ENCODE assay signal across 9 cellular contexts in the genomic region with DNA sequence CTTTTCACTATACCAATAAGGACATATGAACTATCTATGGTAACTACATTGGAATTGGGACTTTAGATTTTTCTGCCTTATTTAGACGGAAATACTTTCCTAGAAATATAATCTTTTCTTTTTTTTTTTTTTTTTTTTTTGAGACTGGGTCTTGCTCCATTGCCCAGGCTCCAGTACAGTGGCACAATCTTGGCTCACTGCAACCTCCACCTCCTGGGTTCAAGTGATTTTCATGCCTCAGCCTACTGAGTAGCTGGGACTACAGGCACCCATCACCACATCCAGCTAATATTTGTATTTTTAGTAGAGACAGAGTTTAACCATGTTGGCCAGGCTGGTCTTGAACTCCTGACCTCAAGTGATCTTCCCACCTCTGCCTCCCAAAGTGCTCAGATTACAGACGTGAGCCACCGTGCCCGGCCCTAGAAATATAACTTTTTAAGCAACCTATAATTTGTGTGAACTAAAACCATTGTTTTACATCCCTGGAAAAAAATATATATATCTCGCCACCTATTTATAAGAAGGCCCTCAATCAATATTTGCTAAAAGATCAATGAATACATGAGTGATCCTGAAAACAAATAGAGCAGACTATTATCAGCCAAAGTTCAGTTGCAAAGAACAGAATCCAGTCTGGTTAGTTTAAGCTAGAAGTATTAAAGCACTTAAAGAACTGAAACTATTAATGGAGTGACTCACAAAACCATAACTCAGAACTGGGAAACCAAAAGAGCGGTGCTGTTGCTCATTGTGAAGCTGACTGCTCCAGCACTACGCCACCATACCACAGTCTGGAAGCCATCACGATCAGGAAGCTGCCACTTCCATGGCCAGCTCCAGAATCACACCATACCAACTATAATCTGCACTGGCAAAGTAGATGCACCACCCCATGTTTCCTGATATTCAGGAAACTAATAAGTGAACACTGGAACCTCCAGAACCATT. TPM values are rescaled to one million over a fixed set of nuclear protein-coding genes. Genes with fewer than 3 reads are reported as not detected.
A peak's percentile ranks its signal among the peaks of the same experiment; 100 is the strongest.
DNase-seq lines count a peak whose midpoint lies in the region; ATAC-seq, FAIRE-seq and TF ChIP-seq lines count a peak whose summit lies in the region.
"Had no signal": no experiment of that assay in that cellular context is flagged by ENCODE, and none has a peak within 500 bp of the region (broad histone marks: within the 10 kb centered on the region; RNA-seq: fewer than 3 reads in every experiment).

No MANE protein-coding gene starts in this region.

- peak; percentile 75 for ATAC-seq in HG03442 (IDR thresholded peaks at IDR 0.05; ENCODE audit: unreplicated experiment)

- H3K4me3 ChIP-seq in bronchial epithelial cell (ENCODE audit: low read depth, low read length) (no peak overlapping the region), coronary artery (no peak overlapping the region)

- no peak for FAIRE-seq in bronchial epithelial cell (lab: Jason Lieb, UNC)
- FAIRE-seq: G401.6 had no signal

- DNase-seq in EL (peak; percentile 66), GM20000 (ENCODE audit: low spot score) (peak; percentile 57), bronchial epithelial cell (ENCODE audit: low read depth) (peak; percentile 72), coronary artery (ENCODE audit: low spot score) (no peak), caudate nucleus (lab: John Stamatoyannopoulos, UW) (no peak), NCI-H345 treated with DMSO at 0.1 percent for 48 hours (lab: John Stamatoyannopoulos, UW; ENCODE audit: unreplicated experiment) (no peak), DMS 273 (lab: John Stamatoyannopoulos, UW; ENCODE audit: unreplicated experiment) (no peak)

- TF ChIP-seq CTCF in GM20000 (IDR thresholded peaks at IDR 0.05; ENCODE audit: extremely low read depth, missing control alignments) (no peak), bronchial epithelial cell (IDR thresholded peaks at IDR 0.05; ENCODE audit: insufficient read depth, low read length, severe bottlenecking) (no peak), coronary artery (IDR thresholded peaks at IDR 0.05) (no peak)

- H3K27ac ChIP-seq in coronary artery, result no peak overlapping the region
- H3K27ac ChIP-seq in caudate nucleus (ENCODE audit: low read depth, low read length), result no peak overlapping the region

- no peaks in the 10 kb centered on the region for H3K27me3 ChIP-seq in bronchial epithelial cell (ENCODE audit: control insufficient read depth, insufficient read depth, low read length)

- no peaks in the 10 kb centered on the region for H3K36me3 ChIP-seq in bronchial epithelial cell (ENCODE audit: control insufficient read depth, insufficient read depth, low read length)

RNA-seq across cellular contexts. Expression of gene HNRNPLL, which starts 8.4 kb away (rescaled TPM):
- 29.7 and 32.4 TPM in 2 replicates for total RNA-seq in bronchial epithelial cell

RNA-seq across cellular contexts. Expression of gene GALM, which starts 54.8 kb away (rescaled TPM):
- total RNA-seq in bronchial epithelial cell, result 1.6 and 2.0 TPM in 2 replicates

Comparison
In these comparisons a context has a peak if more than half of its experiments do, and no peak if none do; other contexts are left out.
1. DNase-seq: peak in EL (single experiment), GM20000 (single experiment) and bronchial epithelial cell (single experiment); none in coronary artery (single experiment), caudate nucleus (0 of 61), NCI-H345 treated with DMSO at 0.1 percent for 48 hours (single experiment) and DMS 273 (single experiment).